Comparison of ENCODE assay signal across 1 cellular context in genomic region chr16:68300736-68301459, GRCh38.
A peak's percentile ranks its signal among the peaks of the same experiment; 100 is the strongest.
TF ChIP-seq lines count a peak whose summit lies in the region.

No MANE protein-coding gene starts in this region.

TF ChIP-seq in HepG2, 621 proteins besides CTCF, POLR2A, EP300 and RAD21 (continued from another document):
- no peak for TF ChIP-seq ZBTB40 (IDR thresholded peaks at IDR 0.05)
- no peak for TF ChIP-seq ZBTB40 (CRISPR knock-in tag; IDR thresholded peaks at IDR 0.05)
- no peak for TF ChIP-seq ZNF83 (CRISPR knock-in tag; IDR thresholded peaks at IDR 0.05; ENCODE audit: borderline replicate concordance)
- peak; percentile 63 for TF ChIP-seq RBM22 (optimal IDR thresholded peaks at IDR 0.05; ENCODE audit: low read length)
- TF ChIP-seq DZIP1 (CRISPR knock-in tag; IDR thresholded peaks at IDR 0.05): no peak
- TF ChIP-seq CREB3 (CRISPR knock-in tag; IDR thresholded peaks at IDR 0.05): no peak
- TF ChIP-seq ZNF775 (CRISPR knock-in tag; IDR thresholded peaks at IDR 0.05; ENCODE audit: borderline replicate concordance): no peak
- no peak for TF ChIP-seq ZSCAN22 (CRISPR knock-in tag; IDR thresholded peaks at IDR 0.05)
- no peak for TF ChIP-seq ZNF253 (CRISPR knock-in tag; IDR thresholded peaks at IDR 0.05; ENCODE audit: borderline replicate concordance)
- TF ChIP-seq ZSCAN9 (CRISPR knock-in tag; IDR thresholded peaks at IDR 0.05; ENCODE audit: borderline replicate concordance): no peak
- 0 out of 2 replicates have a peak, but pooled peaks have one; percentile 30 for TF ChIP-seq RBFOX2 (IDR thresholded peaks at IDR 0.05; ENCODE audit: low read depth, low read length)
- no peak for TF ChIP-seq CAMTA2 (CRISPR knock-in tag; IDR thresholded peaks at IDR 0.05; ENCODE audit: borderline replicate concordance)
- no peak for TF ChIP-seq NFKBIZ (CRISPR knock-in tag; IDR thresholded peaks at IDR 0.05)
